8 cellular contexts compared by ENCODE assay signal in the genomic region with DNA sequence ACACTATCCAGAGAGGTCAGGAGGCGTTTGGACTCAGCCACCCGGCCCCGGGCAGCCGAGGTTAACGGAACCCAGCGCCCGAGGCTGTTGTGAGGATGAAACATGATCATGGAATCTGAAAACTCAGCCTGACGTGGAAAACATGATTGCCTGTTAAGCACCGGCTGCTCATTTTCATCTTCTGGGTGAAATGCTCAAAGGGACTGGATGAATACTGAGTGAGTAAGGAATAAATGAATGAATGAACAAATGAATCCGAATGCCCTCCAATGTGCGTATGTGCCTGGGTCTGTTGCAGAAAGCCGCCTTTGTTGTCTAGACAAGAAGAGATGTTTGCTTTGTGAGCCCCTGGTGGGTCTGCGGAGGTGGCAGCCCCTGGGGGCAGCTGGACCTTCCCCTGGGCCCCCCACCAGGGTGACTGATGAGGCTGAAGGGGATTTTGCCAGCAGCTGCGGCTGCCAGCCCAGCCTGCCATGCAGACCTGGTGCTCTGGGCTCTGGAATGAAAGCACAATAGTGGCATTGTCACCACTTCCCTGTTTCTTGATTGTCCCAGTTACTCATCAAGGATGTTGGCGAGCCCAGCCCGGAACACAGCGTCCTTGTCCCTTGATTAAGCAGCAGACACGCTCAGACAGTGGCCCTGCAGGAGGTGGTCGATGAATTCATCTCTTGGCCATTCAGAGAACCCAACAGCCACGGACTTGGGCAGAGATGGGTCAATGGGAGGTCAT.
DNase-seq lines count a peak whose midpoint lies in the region; ATAC-seq lines count a peak whose summit lies in the region.

No MANE protein-coding gene starts in this region.

- DNase-seq in AG20443 (ENCODE audit: low spot score): peak; percentile 88
- peak; percentile 10 for DNase-seq in NCI-H69 (lab: John Stamatoyannopoulos, UW)
- DNase-seq in epithelial cell of prostate (ENCODE audit: low read depth, low spot score): peak; percentile 52
- peak; percentile 88 for DNase-seq in myocyte (ENCODE audit: low read depth)
- DNase-seq in NCI-H774 (lab: John Stamatoyannopoulos, UW): no peak
- DNase-seq in activated effector memory CD4-positive, alpha-beta T cell treated with Interleukin-2 at 50 U/mL for 16 hours: no peak

- ATAC-seq in GM21723 (IDR thresholded peaks at IDR 0.05; ENCODE audit: unreplicated experiment) (no peak), HG02759 (IDR thresholded peaks at IDR 0.05; ENCODE audit: unreplicated experiment) (no peak)

- H3K27ac ChIP-seq in epithelial cell of prostate: peak overlapping the region; percentile 91

Comparison
In these comparisons a context has a peak if more than half of its experiments do, and no peak if none do; other contexts are left out.
1. DNase-seq: peak in AG20443 (single experiment), NCI-H69 (single experiment), epithelial cell of prostate (single experiment) and myocyte (single experiment); none in NCI-H774 (single experiment) and activated effector memory CD4-positive, alpha-beta T cell treated with Interleukin-2 at 50 U/mL for 16 hours (single experiment).